ENCODE assay signal across 8 cellular contexts in genomic region chr12:132145334-132145733, GRCh38. TPM values are rescaled to one million over a fixed set of nuclear protein-coding genes. Genes with fewer than 3 reads are reported as not detected.
A peak's percentile ranks its signal among the peaks of the same experiment; 100 is the strongest.
DNase-seq lines count a peak whose midpoint lies in the region; ATAC-seq, FAIRE-seq and TF ChIP-seq lines count a peak whose summit lies in the region.

No MANE protein-coding gene starts in this region.

- H3K4me2 ChIP-seq in keratinocyte (ENCODE audit: control insufficient read depth, extremely low read depth, insufficient read depth, low read depth, low read length) = peak overlapping the region; percentile 94

- H3K9me1 ChIP-seq in keratinocyte (ENCODE audit: control insufficient read depth, extremely low read depth, insufficient read depth, low read length) = no peaks in the 10 kb centered on the region

- H3K9ac ChIP-seq in keratinocyte (ENCODE audit: control insufficient read depth, extremely low read depth, insufficient read depth, low read length) (peak overlapping the region; percentile 83), stomach smooth muscle (ENCODE audit: low read length in 2 of 2) (peak overlapping the region in 1 of 2 donors; percentile 80)

- TF ChIP-seq CTCF in keratinocyte (optimal IDR thresholded peaks at IDR 0.05 in 1 of 3, IDR thresholded peaks at IDR 0.05 in 1 of 3, conservative IDR thresholded peaks at IDR 0.05 in 1 of 3; ENCODE audit: extremely low read depth in 1 of 3, insufficient read depth in 2 of 3, low read length in 3 of 3) = no peak

- no peak for DNase-seq in activated T-cell treated with anti-CD3 and anti-CD28 coated beads, Interleukin-2, amount 50 U/mL, for 4 hours
- no peak for DNase-seq in activated T-cell treated with anti-CD3 and anti-CD28 coated beads, Interleukin-2, amount 50 U/mL, for 1 hour
- DNase-seq in keratinocyte (ENCODE audit: low read depth, low spot score) = no peak

- ATAC-seq in activated T-cell treated with anti-CD3 and anti-CD28 coated beads, Interleukin-2, amount 50 U/mL, for 4 hours = no peak
- ATAC-seq in activated T-helper 17 cell treated with anti-CD3 and anti-CD28 coated beads, Interleukin-2, amount 50 U/mL, for 72 hours (replicated peaks) = no peak
- ATAC-seq in HG03135 (IDR thresholded peaks at IDR 0.05; ENCODE audit: unreplicated experiment) (no peak), HG03159 (IDR thresholded peaks at IDR 0.05; ENCODE audit: unreplicated experiment) (no peak), GM21528 (IDR thresholded peaks at IDR 0.05; ENCODE audit: low FRiP score, unreplicated experiment) (no peak)

- H4K20me1 ChIP-seq in keratinocyte (ENCODE audit: control insufficient read depth, extremely low read depth, insufficient read depth, low read length) = no peaks in the 10 kb centered on the region

- H3K4me3 ChIP-seq in keratinocyte (ENCODE audit: control insufficient read depth in 2 of 3, extremely low read depth in 1 of 3, insufficient read depth in 2 of 3, low read depth in 1 of 3, low read length in 3 of 3) (peak overlapping the region; percentile 80 to 97 (median 81)), stomach smooth muscle (ENCODE audit: low read length in 2 of 2) (peak overlapping the region; percentile 75 to 92)

- H3K4me3 Mint-ChIP-seq in activated T-cell treated with anti-CD3 and anti-CD28 coated beads, Interleukin-2, amount 50 U/mL, for 4 hours = peak overlapping the region; percentile 91
- peak overlapping the region; percentile 83 for H3K4me3 Mint-ChIP-seq in activated T-helper 17 cell treated with anti-CD3 and anti-CD28 coated beads, Interleukin-2, amount 50 U/mL, for 72 hours

- H2AFZ ChIP-seq in keratinocyte (ENCODE audit: control insufficient read depth, low read length) = no peak overlapping the region

- peaks cover 43% of the 10 kb centered on the region for H3K79me2 ChIP-seq in keratinocyte (ENCODE audit: control insufficient read depth, insufficient read depth, low read length)

- no peaks in the 10 kb centered on the region for H3K27me3 ChIP-seq in keratinocyte (ENCODE audit: control insufficient read depth, extremely low read depth, insufficient read depth, low read length)
- no peaks in the 10 kb centered on the region for H3K27me3 ChIP-seq in stomach smooth muscle (ENCODE audit: control insufficient read depth in 1 of 2, insufficient read depth in 2 of 2, low read length in 2 of 2)

- no peaks in the 10 kb centered on the region for H3K27me3 Mint-ChIP-seq in activated T-cell treated with anti-CD3 and anti-CD28 coated beads, Interleukin-2, amount 50 U/mL, for 4 hours (ENCODE audit: low read depth)
- H3K27me3 Mint-ChIP-seq in activated T-helper 17 cell treated with anti-CD3 and anti-CD28 coated beads, Interleukin-2, amount 50 U/mL, for 72 hours = no peaks in the 10 kb centered on the region

- dilution Hi-C loops in keratinocyte (cut with MboI; ENCODE audit: extremely low pct_ligation_motif_present, low sequenced_read_pairs) = no loop called here

- H3K4me1 ChIP-seq in keratinocyte (ENCODE audit: control insufficient read depth, extremely low read depth, insufficient read depth, low read length) (peaks cover 16% of the 10 kb centered on the region), stomach smooth muscle (ENCODE audit: control insufficient read depth, insufficient read depth, low read length) (peaks cover 31% of the 10 kb centered on the region)

- peaks cover 10% of the 10 kb centered on the region for H3K36me3 Mint-ChIP-seq in activated T-cell treated with anti-CD3 and anti-CD28 coated beads, Interleukin-2, amount 50 U/mL, for 4 hours (ENCODE audit: insufficient read depth)
- H3K36me3 Mint-ChIP-seq in activated T-helper 17 cell treated with anti-CD3 and anti-CD28 coated beads, Interleukin-2, amount 50 U/mL, for 72 hours (ENCODE audit: low read depth) = peaks cover 36% of the 10 kb centered on the region

- H3K27ac Mint-ChIP-seq in activated T-helper 17 cell treated with anti-CD3 and anti-CD28 coated beads, Interleukin-2, amount 50 U/mL, for 72 hours = peak overlapping the region; percentile 95

- H3K36me3 ChIP-seq in keratinocyte (ENCODE audit: control insufficient read depth in 2 of 2, extremely low read depth in 1 of 2, insufficient read depth in 2 of 2, low read length in 2 of 2) (peaks cover 11 to 14% of the 10 kb centered on the region in 2 experiments), stomach smooth muscle (ENCODE audit: control insufficient read depth in 2 of 2, insufficient read depth in 2 of 2, low read length in 2 of 2) (peaks cover 16 to 18% of the 10 kb centered on the region in 2 donors)

- peaks cover 23% of the 10 kb centered on the region for H3K4me1 Mint-ChIP-seq in activated T-cell treated with anti-CD3 and anti-CD28 coated beads, Interleukin-2, amount 50 U/mL, for 4 hours (ENCODE audit: low read depth)
- H3K4me1 Mint-ChIP-seq in activated T-helper 17 cell treated with anti-CD3 and anti-CD28 coated beads, Interleukin-2, amount 50 U/mL, for 72 hours = peaks cover 9% of the 10 kb centered on the region

- H3K9me3 Mint-ChIP-seq in activated T-cell treated with anti-CD3 and anti-CD28 coated beads, Interleukin-2, amount 50 U/mL, for 4 hours = no peaks in the 10 kb centered on the region
- no peaks in the 10 kb centered on the region for H3K9me3 Mint-ChIP-seq in activated T-helper 17 cell treated with anti-CD3 and anti-CD28 coated beads, Interleukin-2, amount 50 U/mL, for 72 hours

- peak overlapping the region; percentile 60 for H3K27ac ChIP-seq in keratinocyte (ENCODE audit: control insufficient read depth, insufficient read depth, low read length)
- H3K27ac ChIP-seq in stomach smooth muscle (ENCODE audit: low read length) = no peak overlapping the region

- H3K9me3 ChIP-seq in keratinocyte (ENCODE audit: control insufficient read depth, low read depth, low read length) (no peaks in the 10 kb centered on the region), stomach smooth muscle (ENCODE audit: control insufficient read depth in 2 of 2, low read length in 2 of 2) (no peaks in the 10 kb centered on the region)

- FAIRE-seq in keratinocyte (lab: Jason Lieb, UNC) = no peak

RNA-seq across cellular contexts. Expression of gene NOC4L, which starts 1.1 kb away (rescaled TPM):
- total RNA-seq in activated T-cell treated with anti-CD3 and anti-CD28 coated beads, Interleukin-2, amount 50 U/mL, for 4 hours = 10 to 100 TPM; 85.3 to 92.5 (median 89.0) TPM
- 10 to 100 TPM; 17.0 to 39.9 TPM for total RNA-seq in activated T-helper 17 cell treated with anti-CD3 and anti-CD28 coated beads, Interleukin-2, amount 50 U/mL, for 72 hours
- polyA plus RNA-seq in keratinocyte = 3.7 to 7.4 TPM (median 3.8 TPM) in 3 replicates
- polyA plus RNA-seq in keratinocyte (2011; ENCODE audit: low read depth) = 3.8 TPM
- 4.0 and 8.6 TPM in 2 replicates for polyA plus RNA-seq in keratinocyte (2011; cell fraction: cytosol; rRNA removed)
- 6.9 and 9.7 TPM in 2 replicates for polyA plus RNA-seq in keratinocyte (2011; cell fraction: nucleus; rRNA removed)
- polyA plus RNA-seq in keratinocyte (2012; ENCODE audit: low replicate concordance) = 13.9 and 20.1 TPM in 2 replicates
- polyA minus RNA-seq in keratinocyte = 3.2 to 15.6 TPM (median 3.9 TPM) in 3 replicates
- 9.2 TPM for polyA minus RNA-seq in keratinocyte (2011; cell fraction: cytosol; rRNA and poly(A)+ RNA removed)
- polyA minus RNA-seq in keratinocyte (2011; cell fraction: nucleus; rRNA and poly(A)+ RNA removed) = 3.8 and 5.9 TPM in 2 replicates

RNA-seq across cellular contexts. Expression of gene DDX51, which starts 1.2 kb away (rescaled TPM):
- 10 to 100 TPM; 71.4 to 83.5 (median 72.8) TPM for total RNA-seq in activated T-cell treated with anti-CD3 and anti-CD28 coated beads, Interleukin-2, amount 50 U/mL, for 4 hours
- total RNA-seq in activated T-helper 17 cell treated with anti-CD3 and anti-CD28 coated beads, Interleukin-2, amount 50 U/mL, for 72 hours = 10 to 100 TPM; 20.7 to 44.5 TPM
- polyA plus RNA-seq in keratinocyte = 7.4 to 11.6 TPM (median 10.1 TPM) in 3 replicates
- 4.4 TPM for polyA plus RNA-seq in keratinocyte (2011; ENCODE audit: low read depth)
- polyA plus RNA-seq in keratinocyte (2011; cell fraction: cytosol; rRNA removed) = 3.2 and 7.9 TPM in 2 replicates
- polyA plus RNA-seq in keratinocyte (2011; cell fraction: nucleus; rRNA removed) = 25.0 and 31.7 TPM in 2 replicates
- 8.2 and 13.8 TPM in 2 replicates for polyA plus RNA-seq in keratinocyte (2012; ENCODE audit: low replicate concordance)
- polyA minus RNA-seq in keratinocyte = 7.7 to 15.2 TPM (median 8.5 TPM) in 3 replicates
- polyA minus RNA-seq in keratinocyte (2011; cell fraction: cytosol; rRNA and poly(A)+ RNA removed) = 16.7 TPM
- polyA minus RNA-seq in keratinocyte (2011; cell fraction: nucleus; rRNA and poly(A)+ RNA removed) = 11.1 and 11.7 TPM in 2 replicates
